9 cellular contexts compared by ENCODE assay signal in genomic region chr19:40445945-40446784, GRCh38. TPM values are rescaled to one million over a fixed set of nuclear protein-coding genes. Genes with fewer than 3 reads are reported as not detected.
DNase-seq lines count a peak whose midpoint lies in the region; ATAC-seq and TF ChIP-seq lines count a peak whose summit lies in the region.
"Had no signal": no experiment of that assay in that cellular context is flagged by ENCODE, and none has a peak within 500 bp of the region (broad histone marks: within the 10 kb centered on the region; RNA-seq: fewer than 3 reads in every experiment).

No MANE protein-coding gene starts in this region.

- no peak for TF ChIP-seq CTCF in esophagus muscularis mucosa (IDR thresholded peaks at IDR 0.05)

- no peaks in the 10 kb centered on the region for H3K27me3 ChIP-seq in esophagus muscularis mucosa
- no peaks in the 10 kb centered on the region for H3K27me3 ChIP-seq in trophoblast cell (ENCODE audit: insufficient read depth, low read length)

- H4K91ac ChIP-seq in trophoblast cell (ENCODE audit: low read depth, low read length), result peak overlapping the region; percentile 72

- H3K4me1 ChIP-seq in esophagus muscularis mucosa, result peaks cover 21 to 25% (median 24%) of the 10 kb centered on the region in 4 donors
- peaks cover 12 to 17% of the 10 kb centered on the region in 2 experiments for H3K4me1 ChIP-seq in trophoblast cell (ENCODE audit: control insufficient read depth in 1 of 2, insufficient read depth in 2 of 2, low read length in 2 of 2)

- H3K36me3 ChIP-seq in esophagus muscularis mucosa, result peaks cover 17 to 58% (median 44%) of the 10 kb centered on the region in 4 donors
- peaks cover 15 to 16% of the 10 kb centered on the region in 2 experiments for H3K36me3 ChIP-seq in trophoblast cell (ENCODE audit: control insufficient read depth in 1 of 2, insufficient read depth in 2 of 2, low read length in 2 of 2)

- no peak overlapping the region for H3K4me3 ChIP-seq in esophagus muscularis mucosa
- no peak overlapping the region for H3K4me3 ChIP-seq in trophoblast cell (ENCODE audit: low read depth, low read length)

- H3K18ac ChIP-seq in trophoblast cell (ENCODE audit: low read length), result peak overlapping the region; percentile 48

- no peak overlapping the region for H3K4ac ChIP-seq in trophoblast cell (ENCODE audit: low read depth, low read length)

- H2BK120ac ChIP-seq in trophoblast cell (ENCODE audit: insufficient read depth, low read length, poor library complexity), result peak overlapping the region; percentile 25

- peak overlapping the region; percentile 11 to 99 (median 94) for H3K27ac ChIP-seq in esophagus muscularis mucosa (replicated peaks in 1 of 4)
- H3K27ac ChIP-seq in trophoblast cell (ENCODE audit: low read depth, low read length), result peak overlapping the region; percentile 71

- peaks cover 17% of the 10 kb centered on the region for H3K79me1 ChIP-seq in trophoblast cell (ENCODE audit: low read length)

- H3K14ac ChIP-seq in trophoblast cell (ENCODE audit: low read length), result peak overlapping the region; percentile 28

- DNase-seq in ELF-1 (ENCODE audit: low read depth, low spot score), result peak; percentile 92
- peak; percentile 20 for DNase-seq in NCI-H69 (lab: John Stamatoyannopoulos, UW)
- no peak for DNase-seq in esophagus muscularis mucosa (ENCODE audit: extremely low spot score)
- peak; percentile 75 to 84 for DNase-seq in trophoblast cell
- no peak for DNase-seq in sciatic nerve (ENCODE audit: low spot score)
- DNase-seq in stimulated activated naive CD4-positive, alpha-beta T cell treated with Interleukin-2 at 50 U/mL for 16 hours (lab: John Stamatoyannopoulos, UW), result no peak
- DNase-seq: HCEC 1CT, Right ventricle myocardium superior had no signal

- peak overlapping the region; percentile 4 for H3K4me2 ChIP-seq in trophoblast cell (ENCODE audit: low read length)

- TF ChIP-seq POLR2A in esophagus muscularis mucosa (IDR thresholded peaks at IDR 0.05; ENCODE audit: low read depth), result no peak

- intact Hi-C loops in esophagus muscularis mucosa (cut with DNase I) (no loop called here), sciatic nerve (cut with DNase I) (no loop called here)

- TF ChIP-seq EP300 in esophagus muscularis mucosa (IDR thresholded peaks at IDR 0.05), result no peak

- no peak for ATAC-seq in esophagus mucosa
- no peak for ATAC-seq in sciatic nerve

- H3K79me2 ChIP-seq in trophoblast cell (ENCODE audit: control insufficient read depth, insufficient read depth, low read length, poor library complexity), result peaks cover 16% of the 10 kb centered on the region

- H2BK12ac ChIP-seq in trophoblast cell (ENCODE audit: low read length), result peak overlapping the region; percentile 52

- no peak overlapping the region for H4K12ac ChIP-seq in trophoblast cell (ENCODE audit: low read depth, low read length)

- H3K23ac ChIP-seq in trophoblast cell (ENCODE audit: low read length), result no peak overlapping the region

- H2BK5ac ChIP-seq in trophoblast cell (ENCODE audit: low read depth, low read length, poor library complexity), result peak overlapping the region; percentile 57

- peak overlapping the region; percentile 65 for H2AK5ac ChIP-seq in trophoblast cell (ENCODE audit: low read length)

- H3K9me3 ChIP-seq in esophagus muscularis mucosa (no peaks in the 10 kb centered on the region), trophoblast cell (ENCODE audit: insufficient read depth, low read depth, low read length) (no peaks in the 10 kb centered on the region)

- H3K9ac ChIP-seq in trophoblast cell (ENCODE audit: low read length), result no peak overlapping the region

- H2AFZ ChIP-seq in trophoblast cell (ENCODE audit: insufficient read depth, low read length, poor library complexity), result no peak overlapping the region

- H4K8ac ChIP-seq in trophoblast cell (ENCODE audit: low read depth, low read length), result peak overlapping the region; percentile 82

- 69% methylated on average over 12 of the region's 12 CpGs for WGBS in esophagus muscularis mucosa
- no CpG with 5 or more reads among the region's 12 CpGs for WGBS in trophoblast cell (ENCODE audit: extremely low coverage, insufficient coverage, insufficient read length)

RNA-seq across cellular contexts. Expression of gene SERTAD3, which starts 2.0 kb away (rescaled TPM):
- total RNA-seq in esophagus muscularis mucosa, result 10 to 100 TPM; 18.3 to 47.2 (median 37.8) TPM
- polyA plus RNA-seq in trophoblast cell (2013), result 30.6 and 31.9 TPM in 2 replicates
- total RNA-seq in esophagus mucosa, result 20.7 TPM
- total RNA-seq in sciatic nerve, result 47.2 TPM

RNA-seq across cellular contexts. Expression of gene BLVRB, which starts 19.4 kb away (rescaled TPM):
- total RNA-seq in esophagus muscularis mucosa (100 to 1,000 TPM; 159 to 223 (median 194) TPM), esophagus mucosa (119 TPM), sciatic nerve (83.8 TPM)
- polyA plus RNA-seq in trophoblast cell (2013), result 69.2 and 70.1 TPM in 2 replicates

RNA-seq across cellular contexts. Expression of gene SERTAD1, which starts 20.4 kb away (rescaled TPM):
- total RNA-seq in esophagus muscularis mucosa, result 10 to 100 TPM; 13.7 to 73.1 (median 22.5) TPM
- polyA plus RNA-seq in trophoblast cell (2013), result 9.6 and 10.1 TPM in 2 replicates
- total RNA-seq in esophagus mucosa, result 14.7 TPM
- 18.0 TPM for total RNA-seq in sciatic nerve

RNA-seq across cellular contexts. Expression of gene SPTBN4, which starts 20.6 kb away (rescaled TPM):
- total RNA-seq in esophagus muscularis mucosa (1 to 10 TPM; 2.1 to 6.4 (median 5.8) TPM), esophagus mucosa (0.20 TPM), sciatic nerve (20.9 TPM)
- polyA plus RNA-seq in trophoblast cell (2013), result 0.30 and 0.33 TPM in 2 replicates

RNA-seq across cellular contexts. Expression of gene PRX, which starts 33.0 kb away (rescaled TPM):
- 10 to 100 TPM in 2 of 4 donors, 1 to 10 TPM in 2; 5.8 to 12.4 (median 8.8) TPM for total RNA-seq in esophagus muscularis mucosa
- 1.9 and 2.0 TPM in 2 replicates for polyA plus RNA-seq in trophoblast cell (2013)
- total RNA-seq in esophagus mucosa, result 0.80 TPM
- total RNA-seq in sciatic nerve, result 801 TPM

Comparison
In these comparisons a context has a peak if more than half of its experiments do, and no peak if none do; other contexts are left out.
1. DNase-seq: peak in ELF-1 (single experiment), NCI-H69 (single experiment) and trophoblast cell (2 of 2); none in esophagus muscularis mucosa (single experiment), sciatic nerve (single experiment) and stimulated activated naive CD4-positive, alpha-beta T cell treated with Interleukin-2 at 50 U/mL for 16 hours (single experiment).